ENCODE assay signal across 8 cellular contexts in genomic region chr11:115759622-115760527, GRCh38.
DNase-seq lines count a peak whose midpoint lies in the region; ATAC-seq and TF ChIP-seq lines count a peak whose summit lies in the region.

No MANE protein-coding gene starts in this region.

- no peaks in the 10 kb centered on the region for H3K4me1 Mint-ChIP-seq in stimulated activated naive CD8-positive, alpha-beta T cell treated with anti-CD3 and anti-CD28 coated beads, Interleukin-15, amount 100 ng/mL, for 72 hours
- H3K4me1 Mint-ChIP-seq in natural killer cell: peaks cover 0 to 7% of the 10 kb centered on the region in 2 donors
- H3K4me1 Mint-ChIP-seq in activated T-helper 2 cell treated with anti-CD3 and anti-CD28 coated beads, Interferon-gamma antibody, Interleukin-2, Interleukin-4, amounts not matched to agents 10 μg/mL and 5 μg/mL and 100 μg/mL, durations not matched to agents 14 hours and 24 hours and 36 hours (ENCODE audit: low read depth): peaks cover 2% of the 10 kb centered on the region

- H3K27me3 ChIP-seq in esophagus squamous epithelium: peaks cover 0 to 9% (median 0%) of the 10 kb centered on the region in 4 donors
- H3K27me3 ChIP-seq in effector memory CD4-positive, alpha-beta T cell (replicated peaks; ENCODE audit: control insufficient read depth, insufficient read depth, low read length, poor library complexity, severe bottlenecking): peaks cover 4% of the 10 kb centered on the region

- H3K36me3 ChIP-seq in esophagus squamous epithelium: no peaks in the 10 kb centered on the region
- H3K36me3 ChIP-seq in effector memory CD4-positive, alpha-beta T cell (ENCODE audit: control insufficient read depth, insufficient read depth, low read length): no peaks in the 10 kb centered on the region

- H3K9me3 ChIP-seq in esophagus squamous epithelium: no peaks in the 10 kb centered on the region
- H3K9me3 ChIP-seq in effector memory CD4-positive, alpha-beta T cell (ENCODE audit: control insufficient read depth, low read length): no peaks in the 10 kb centered on the region

- peaks cover 60% of the 10 kb centered on the region for H3K27me3 Mint-ChIP-seq in stimulated activated naive CD8-positive, alpha-beta T cell treated with anti-CD3 and anti-CD28 coated beads, Interleukin-15, amount 100 ng/mL, for 72 hours
- peaks cover 22 to 33% of the 10 kb centered on the region in 2 donors for H3K27me3 Mint-ChIP-seq in natural killer cell (ENCODE audit: low read depth in 2 of 2)
- peaks cover 22% of the 10 kb centered on the region for H3K27me3 Mint-ChIP-seq in activated T-helper 2 cell treated with anti-CD3 and anti-CD28 coated beads, Interferon-gamma antibody, Interleukin-2, Interleukin-4, amounts not matched to agents 10 μg/mL and 5 μg/mL and 100 μg/mL, durations not matched to agents 14 hours and 24 hours and 36 hours (ENCODE audit: low read depth)

- ATAC-seq in stimulated activated naive CD8-positive, alpha-beta T cell treated with anti-CD3 and anti-CD28 coated beads, Interleukin-15, amount 100 ng/mL, for 72 hours: peak; percentile 39
- no peak for ATAC-seq in stimulated activated naive CD8-positive, alpha-beta T cell treated with anti-CD3 and anti-CD28 coated beads, Interleukin-15, Interleukin-2, amounts not matched to agents 100 U/mL and 50 U/mL, for 24 hours
- ATAC-seq in natural killer cell: peak in 2 of 3 donors; percentile 24 to 51

- H3K4me3 Mint-ChIP-seq in stimulated activated naive CD8-positive, alpha-beta T cell treated with anti-CD3 and anti-CD28 coated beads, Interleukin-15, amount 100 ng/mL, for 72 hours: no peak overlapping the region
- peak overlapping the region; percentile 70 for H3K4me3 Mint-ChIP-seq in natural killer cell
- no peak overlapping the region for H3K4me3 Mint-ChIP-seq in activated T-helper 2 cell treated with anti-CD3 and anti-CD28 coated beads, Interferon-gamma antibody, Interleukin-2, Interleukin-4, amounts not matched to agents 10 μg/mL and 5 μg/mL and 100 μg/mL, durations not matched to agents 14 hours and 24 hours and 36 hours (ENCODE audit: low read depth)

- DNase-seq in stimulated activated naive CD8-positive, alpha-beta T cell treated with anti-CD3 and anti-CD28 coated beads, Interleukin-15, amount 100 ng/mL, for 72 hours: no peak
- no peak for DNase-seq in stimulated activated naive CD8-positive, alpha-beta T cell treated with anti-CD3 and anti-CD28 coated beads, Interleukin-15, Interleukin-2, amounts not matched to agents 100 U/mL and 50 U/mL, for 24 hours
- DNase-seq in esophagus squamous epithelium (lab: John Stamatoyannopoulos, UW): no peak
- DNase-seq in natural killer cell: no peak
- no peak for DNase-seq in HK-2 (ENCODE audit: unreplicated experiment)
- DNase-seq in effector memory CD4-positive, alpha-beta T cell: no peak
- no peak for DNase-seq in activated T-helper 2 cell treated with anti-CD3 and anti-CD28 coated beads, Interferon-gamma antibody, Interleukin-2, Interleukin-4, amounts not matched to agents 10 μg/mL and 5 μg/mL and 100 μg/mL, durations not matched to agents 14 hours and 24 hours and 36 hours (ENCODE audit: low spot score)
- DNase-seq in NCI-H1436 treated with DMSO at 0.1 percent for 48 hours (lab: John Stamatoyannopoulos, UW): no peak

- WGBS in esophagus squamous epithelium, 2 donors: no CpG with 5 or more reads among the region's 74 CpGs

- intact Hi-C loops in esophagus squamous epithelium (cut with DNase I) (loop anchor here (10.0 kb wide), 1 partner anchor 255 kb away; the partner anchor contains the start of gene CADM1), natural killer cell (cut with micrococcal nuclease) (no loop called here)
- intact Hi-C loops in activated T-helper 2 cell treated with anti-CD3 and anti-CD28 coated beads, Interferon-gamma antibody, Interleukin-2, Interleukin-4, amounts not matched to agents 10 μg/mL and 5 μg/mL and 100 μg/mL, durations not matched to agents 14 hours and 24 hours and 36 hours (cut with micrococcal nuclease): no loop called here

- H3K9me3 Mint-ChIP-seq in stimulated activated naive CD8-positive, alpha-beta T cell treated with anti-CD3 and anti-CD28 coated beads, Interleukin-15, amount 100 ng/mL, for 72 hours: no peaks in the 10 kb centered on the region
- H3K9me3 Mint-ChIP-seq in natural killer cell: no peaks in the 10 kb centered on the region
- no peaks in the 10 kb centered on the region for H3K9me3 Mint-ChIP-seq in activated T-helper 2 cell treated with anti-CD3 and anti-CD28 coated beads, Interferon-gamma antibody, Interleukin-2, Interleukin-4, amounts not matched to agents 10 μg/mL and 5 μg/mL and 100 μg/mL, durations not matched to agents 14 hours and 24 hours and 36 hours

- H3K27ac ChIP-seq in esophagus squamous epithelium: peak overlapping the region; percentile 53 to 81 (median 64)
- no peak overlapping the region for H3K27ac ChIP-seq in effector memory CD4-positive, alpha-beta T cell (ENCODE audit: insufficient read depth, low read length, poor library complexity, severe bottlenecking)

- TF ChIP-seq POLR2A in esophagus squamous epithelium (IDR thresholded peaks at IDR 0.05): no peak

- no peak overlapping the region for H3K27ac Mint-ChIP-seq in stimulated activated naive CD8-positive, alpha-beta T cell treated with anti-CD3 and anti-CD28 coated beads, Interleukin-15, amount 100 ng/mL, for 72 hours
- H3K27ac Mint-ChIP-seq in natural killer cell: no peak overlapping the region
- no peak overlapping the region for H3K27ac Mint-ChIP-seq in activated T-helper 2 cell treated with anti-CD3 and anti-CD28 coated beads, Interferon-gamma antibody, Interleukin-2, Interleukin-4, amounts not matched to agents 10 μg/mL and 5 μg/mL and 100 μg/mL, durations not matched to agents 14 hours and 24 hours and 36 hours

- H3K4me3 ChIP-seq in esophagus squamous epithelium: peak overlapping the region; percentile 53 to 92 (median 68)
- H3K4me3 ChIP-seq in effector memory CD4-positive, alpha-beta T cell (ENCODE audit: insufficient read depth, low read depth, low read length, poor library complexity, severe bottlenecking): no peak overlapping the region

- TF ChIP-seq CTCF in esophagus squamous epithelium (IDR thresholded peaks at IDR 0.05) (no peak), natural killer cell (IDR thresholded peaks at IDR 0.05) (no peak)

- peaks cover 25 to 42% (median 30%) of the 10 kb centered on the region in 3 donors for H3K4me1 ChIP-seq in esophagus squamous epithelium
- no peaks in the 10 kb centered on the region for H3K4me1 ChIP-seq in effector memory CD4-positive, alpha-beta T cell (ENCODE audit: control insufficient read depth, insufficient read depth, low read length, poor library complexity, severe bottlenecking)

- H3K36me3 Mint-ChIP-seq in natural killer cell: no peaks in the 10 kb centered on the region
- H3K36me3 Mint-ChIP-seq in activated T-helper 2 cell treated with anti-CD3 and anti-CD28 coated beads, Interferon-gamma antibody, Interleukin-2, Interleukin-4, amounts not matched to agents 10 μg/mL and 5 μg/mL and 100 μg/mL, durations not matched to agents 14 hours and 24 hours and 36 hours (ENCODE audit: low read depth): no peaks in the 10 kb centered on the region
